2 cellular contexts compared by ENCODE assay signal in genomic region chr6:44135875-44136274, GRCh38.
TF ChIP-seq lines count a peak whose summit lies in the region.

No MANE protein-coding gene starts in this region.

TF ChIP-seq in H1, 55 proteins besides CTCF, POLR2A, EP300 and RAD21:
- TF ChIP-seq ATF2 (IDR thresholded peaks at IDR 0.05; ENCODE audit: low read length) (no peak), SUZ12 (IDR thresholded peaks at IDR 0.05; ENCODE audit: low read length) (no peak), GABPA (IDR thresholded peaks at IDR 0.05; ENCODE audit: borderline replicate concordance, insufficient read depth, low read length) (no peak), SIN3A (conservative IDR thresholded peaks at IDR 0.05 in 1 of 2, IDR thresholded peaks at IDR 0.05 in 1 of 2; ENCODE audit: low read depth in 1 of 2, low read length in 2 of 2) (no peak), EZH2 (IDR thresholded peaks at IDR 0.05; ENCODE audit: low read depth, low read length, severe bottlenecking) (no peak), TAF7 (optimal IDR thresholded peaks at IDR 0.05; ENCODE audit: borderline replicate concordance, low read depth, low read length) (no peak), EGR1 (IDR thresholded peaks at IDR 0.05; ENCODE audit: borderline replicate concordance, low read depth, low read length) (no peak), SP1 (IDR thresholded peaks at IDR 0.05; ENCODE audit: low read depth, low read length) (no peak), BRCA1 (IDR thresholded peaks at IDR 0.05; ENCODE audit: low read depth, low read length) (no peak), HDAC2 (IDR thresholded peaks at IDR 0.05; ENCODE audit: borderline replicate concordance in 1 of 2, low read depth in 2 of 2, low read length in 2 of 2) (no peak), SP2 (IDR thresholded peaks at IDR 0.05; ENCODE audit: low read length) (no peak), ASH2L (IDR thresholded peaks at IDR 0.05; ENCODE audit: low read length) (no peak), JUND (IDR thresholded peaks at IDR 0.05; ENCODE audit: low read length) (no peak), FOSL1 (IDR thresholded peaks at IDR 0.05; ENCODE audit: insufficient read depth, low read depth, low read length) (no peak), PHF8 (conservative IDR thresholded peaks at IDR 0.05; ENCODE audit: low read depth, low read length) (no peak)
TF ChIP-seq in H1: peak in this region for 0.

TF ChIP-seq in HepG2, 621 proteins besides CTCF, POLR2A, EP300 and RAD21:
- TF ChIP-seq ZNF230 (CRISPR knock-in tag; IDR thresholded peaks at IDR 0.05) (no peak), NCOA5 (CRISPR knock-in tag; IDR thresholded peaks at IDR 0.05) (no peak), SMARCE1 (IDR thresholded peaks at IDR 0.05; ENCODE audit: borderline replicate concordance) (no peak), ATF5 (CRISPR knock-in tag; IDR thresholded peaks at IDR 0.05; ENCODE audit: low read depth) (no peak), GFI1 (CRISPR knock-in tag; IDR thresholded peaks at IDR 0.05; ENCODE audit: borderline replicate concordance) (no peak), ZNF670 (CRISPR knock-in tag; IDR thresholded peaks at IDR 0.05; ENCODE audit: borderline replicate concordance) (no peak), ISL2 (CRISPR knock-in tag; IDR thresholded peaks at IDR 0.05) (no peak), HES4 (CRISPR knock-in tag; IDR thresholded peaks at IDR 0.05; ENCODE audit: borderline replicate concordance) (no peak), KMT2A (CRISPR knock-in tag; IDR thresholded peaks at IDR 0.05) (no peak), ETV5 (CRISPR knock-in tag; IDR thresholded peaks at IDR 0.05; ENCODE audit: borderline replicate concordance) (no peak), ARID5B (CRISPR knock-in tag; IDR thresholded peaks at IDR 0.05) (no peak), IRX3 (CRISPR knock-in tag; IDR thresholded peaks at IDR 0.05; ENCODE audit: borderline replicate concordance, low read depth) (no peak), ZNF672 (CRISPR knock-in tag; IDR thresholded peaks at IDR 0.05) (no peak), THAP8 (CRISPR knock-in tag; IDR thresholded peaks at IDR 0.05; ENCODE audit: borderline replicate concordance) (no peak), PREB (CRISPR knock-in tag; IDR thresholded peaks at IDR 0.05) (no peak), HMGXB4 (CRISPR knock-in tag; IDR thresholded peaks at IDR 0.05; ENCODE audit: borderline replicate concordance in 1 of 2, low read depth in 1 of 2) (no peak), ZNF382 (CRISPR knock-in tag; IDR thresholded peaks at IDR 0.05; ENCODE audit: borderline replicate concordance) (no peak), ZNF468 (CRISPR knock-in tag; IDR thresholded peaks at IDR 0.05) (no peak), ZNF598 (CRISPR knock-in tag; IDR thresholded peaks at IDR 0.05; ENCODE audit: borderline replicate concordance) (no peak)
TF ChIP-seq in HepG2: peak in this region for 0.
